ENCODE assay signal across 12 cellular contexts in the genomic region with DNA sequence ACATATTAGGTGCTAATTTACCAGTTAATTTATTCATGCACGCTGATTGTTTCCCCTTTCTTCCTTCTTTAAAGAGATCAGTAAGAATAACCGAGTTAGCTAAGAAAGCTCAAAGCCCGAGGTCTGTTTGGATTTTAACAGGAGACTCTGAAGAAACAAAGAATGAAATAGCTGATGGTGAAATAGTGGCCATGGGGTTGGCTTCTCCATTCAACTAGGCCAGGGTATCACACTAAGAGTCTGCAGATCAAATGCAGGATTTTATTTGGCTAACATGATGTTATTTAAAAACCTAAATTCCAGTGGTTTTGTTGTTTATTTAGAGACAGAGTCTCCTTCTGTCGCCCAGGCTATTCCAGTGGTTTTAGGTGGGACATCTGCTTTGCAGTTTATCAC.
A peak's percentile ranks its signal among the peaks of the same experiment; 100 is the strongest.
DNase-seq lines count a peak whose midpoint lies in the region; TF ChIP-seq lines count a peak whose summit lies in the region.
"Had no signal": no experiment of that assay in that cellular context is flagged by ENCODE, and none has a peak within 500 bp of the region (broad histone marks: within the 10 kb centered on the region; RNA-seq: fewer than 3 reads in every experiment).

No MANE protein-coding gene starts in this region.

- H2BK120ac ChIP-seq in mesenchymal stem cell (ENCODE audit: low read depth, low read length): no peak overlapping the region
- H2BK120ac ChIP-seq in trophoblast cell (ENCODE audit: insufficient read depth, low read length, poor library complexity): no peak overlapping the region

- H3K79me1 ChIP-seq in mesenchymal stem cell (replicated peaks; ENCODE audit: low read length, poor library complexity, severe bottlenecking) (no peaks in the 10 kb centered on the region), trophoblast cell (ENCODE audit: low read length) (no peaks in the 10 kb centered on the region)

- H3K4me2 ChIP-seq in mesenchymal stem cell (ENCODE audit: low read length, poor library complexity, severe bottlenecking) (no peak overlapping the region), trophoblast cell (ENCODE audit: low read length) (no peak overlapping the region)

- peak overlapping the region; percentile 42 to 64 for H3K27ac ChIP-seq in right atrium auricular region
- H3K27ac ChIP-seq in mesenchymal stem cell (ENCODE audit: low read length, poor library complexity, severe bottlenecking): no peak overlapping the region
- no peak overlapping the region for H3K27ac ChIP-seq in trophoblast cell (ENCODE audit: low read depth, low read length)
- H3K27ac ChIP-seq in testis: no peak overlapping the region
- H3K27ac ChIP-seq: SK-N-MC had no signal

- H3K23ac ChIP-seq in mesenchymal stem cell (ENCODE audit: low read length in 2 of 2): no peak overlapping the region
- no peak overlapping the region for H3K23ac ChIP-seq in trophoblast cell (ENCODE audit: low read length)

- H3K27me3 ChIP-seq in right atrium auricular region: no peaks in the 10 kb centered on the region
- H3K27me3 ChIP-seq in mesenchymal stem cell (ENCODE audit: control insufficient read depth in 1 of 2, insufficient read depth in 1 of 2, low read length in 2 of 2): peaks cover 0 to 7% of the 10 kb centered on the region in 2 experiments
- no peaks in the 10 kb centered on the region for H3K27me3 ChIP-seq in trophoblast cell (ENCODE audit: insufficient read depth, low read length)
- H3K27me3 ChIP-seq in testis: no peaks in the 10 kb centered on the region

- peaks cover 0 to 40% of the 10 kb centered on the region in 2 donors for H3K4me1 ChIP-seq in right atrium auricular region
- H3K4me1 ChIP-seq in mesenchymal stem cell (ENCODE audit: control insufficient read depth, insufficient read depth, low read depth, low read length): peaks cover 7% of the 10 kb centered on the region
- H3K4me1 ChIP-seq in trophoblast cell (ENCODE audit: control insufficient read depth in 1 of 2, insufficient read depth in 2 of 2, low read length in 2 of 2): peaks cover 0 to 2% of the 10 kb centered on the region in 2 experiments
- peaks cover 8% of the 10 kb centered on the region for H3K4me1 ChIP-seq in testis

- intact Hi-C loops in cardiac septum (cut with DNase I): loop anchor here (1.0 to 5.0 kb wide), 4 partner anchors 40 to 560 kb away; no protein-coding TSS in a partner anchor
- intact Hi-C loops in testis (cut with DNase I; ENCODE audit: low total_unique reads): no loop called here

- peak overlapping the region in 4 of 5 experiments; percentile 21 to 44 (median 34) for H3K27ac Mint-ChIP-seq in brain
- H3K27ac Mint-ChIP-seq: activated CD4-positive, alpha-beta memory T cell treated with anti-CD3 and anti-CD28 coated beads, Interleukin-2, amount 10 ng/mL, durations not matched to agents 7 days and 5 days; stimulated activated naive CD8-positive, alpha-beta T cell treated with anti-CD3 and anti-CD28 coated beads, Interleukin-15, Interleukin-2, amounts not matched to agents 100 ng/mL and 50 ng/mL, for 24 hours had no signal

- TF ChIP-seq CTCF in right atrium auricular region (IDR thresholded peaks at IDR 0.05) (no peak), brain (conservative IDR thresholded peaks at IDR 0.05) (no peak), testis (IDR thresholded peaks at IDR 0.05) (no peak)

- peaks cover 17% of the 10 kb centered on the region for H3K27me3 Mint-ChIP-seq in brain

- peaks cover 0 to 2% (median 0%) of the 10 kb centered on the region in 5 experiments for H3K9me3 Mint-ChIP-seq in brain
- H3K9me3 Mint-ChIP-seq: activated CD4-positive, alpha-beta memory T cell treated with anti-CD3 and anti-CD28 coated beads, Interleukin-2, amount 10 ng/mL, durations not matched to agents 7 days and 5 days; stimulated activated naive CD8-positive, alpha-beta T cell treated with anti-CD3 and anti-CD28 coated beads, Interleukin-15, Interleukin-2, amounts not matched to agents 100 ng/mL and 50 ng/mL, for 24 hours had no signal

- no peak overlapping the region for H2AFZ ChIP-seq in mesenchymal stem cell (ENCODE audit: low read depth, low read length)
- H2AFZ ChIP-seq in trophoblast cell (ENCODE audit: insufficient read depth, low read length, poor library complexity): no peak overlapping the region

- H3K79me2 ChIP-seq in trophoblast cell (ENCODE audit: control insufficient read depth, insufficient read depth, low read length, poor library complexity): no peaks in the 10 kb centered on the region

- H2BK5ac ChIP-seq in mesenchymal stem cell (ENCODE audit: low read depth, low read length, poor library complexity, severe bottlenecking) (no peak overlapping the region), trophoblast cell (ENCODE audit: low read depth, low read length, poor library complexity) (no peak overlapping the region)

- H3K4ac ChIP-seq in mesenchymal stem cell (ENCODE audit: low read depth in 1 of 2, low read length in 2 of 2) (no peak overlapping the region), trophoblast cell (ENCODE audit: low read depth, low read length) (no peak overlapping the region)

- H3K4me3 Mint-ChIP-seq in brain: no peak overlapping the region
- H3K4me3 Mint-ChIP-seq: activated CD4-positive, alpha-beta memory T cell treated with anti-CD3 and anti-CD28 coated beads, Interleukin-2, amount 10 ng/mL, durations not matched to agents 7 days and 5 days; stimulated activated naive CD8-positive, alpha-beta T cell treated with anti-CD3 and anti-CD28 coated beads, Interleukin-15, Interleukin-2, amounts not matched to agents 100 ng/mL and 50 ng/mL, for 24 hours had no signal

- H3K36me3 ChIP-seq in right atrium auricular region: no peaks in the 10 kb centered on the region
- no peaks in the 10 kb centered on the region for H3K36me3 ChIP-seq in mesenchymal stem cell (ENCODE audit: control insufficient read depth in 1 of 2, insufficient read depth in 2 of 2, low read depth in 1 of 2, low read length in 2 of 2)
- H3K36me3 ChIP-seq in trophoblast cell (ENCODE audit: control insufficient read depth in 1 of 2, insufficient read depth in 2 of 2, low read length in 2 of 2): no peaks in the 10 kb centered on the region
- no peaks in the 10 kb centered on the region for H3K36me3 ChIP-seq in testis (ENCODE audit: low read depth, missing control alignments)

- H2AK5ac ChIP-seq in mesenchymal stem cell (ENCODE audit: low read length, severe bottlenecking) (no peak overlapping the region), trophoblast cell (ENCODE audit: low read length) (no peak overlapping the region)

- no peak overlapping the region for H4K91ac ChIP-seq in mesenchymal stem cell (ENCODE audit: low read length)
- H4K91ac ChIP-seq in trophoblast cell (ENCODE audit: low read depth, low read length): no peak overlapping the region

- no peak overlapping the region for H3K4me3 ChIP-seq in right atrium auricular region
- H3K4me3 ChIP-seq in mesenchymal stem cell (ENCODE audit: insufficient read depth in 1 of 2, low read depth in 1 of 2, low read length in 2 of 2): no peak overlapping the region
- H3K4me3 ChIP-seq in trophoblast cell (ENCODE audit: low read depth, low read length): no peak overlapping the region
- H3K4me3 ChIP-seq in testis: no peak overlapping the region
- H3K4me3 ChIP-seq: SK-N-MC had no signal

- H3K18ac ChIP-seq in mesenchymal stem cell (ENCODE audit: low read depth in 1 of 2, low read length in 2 of 2) (no peak overlapping the region), trophoblast cell (ENCODE audit: low read length) (no peak overlapping the region)

- H3K4me1 Mint-ChIP-seq in brain: peaks cover 27% of the 10 kb centered on the region

- TF ChIP-seq POLR2A in testis (IDR thresholded peaks at IDR 0.05): no peak

- no peaks in the 10 kb centered on the region for H3K36me3 Mint-ChIP-seq in brain
- H3K36me3 Mint-ChIP-seq: CD14-positive monocyte had no signal

- no peak overlapping the region for H4K8ac ChIP-seq in mesenchymal stem cell (ENCODE audit: low read length)
- no peak overlapping the region for H4K8ac ChIP-seq in trophoblast cell (ENCODE audit: low read depth, low read length)

- H3K9ac ChIP-seq in mesenchymal stem cell (ENCODE audit: low read length) (peak overlapping the region; percentile 53), trophoblast cell (ENCODE audit: low read length) (no peak overlapping the region)

- 67% methylated on average over 3 of the region's 4 CpGs for WGBS in mesenchymal stem cell
- WGBS in trophoblast cell (ENCODE audit: extremely low coverage, insufficient coverage, insufficient read length): no CpG with 5 or more reads among the region's 4 CpGs
- WGBS in testis, 2 donors: 85% methylated on average over 4 of the region's 4 CpGs

- no peak for DNase-seq in right atrium auricular region (ENCODE audit: low spot score)
- no peak for DNase-seq in cardiac septum (ENCODE audit: low spot score)
- peak; percentile 26 for DNase-seq in mesenchymal stem cell
- DNase-seq in trophoblast cell: no peak
- no peak for DNase-seq in NCI-H2107 (lab: John Stamatoyannopoulos, UW)
- no peak for DNase-seq in testis
- no peak for DNase-seq in stimulated activated CD8-positive, alpha-beta memory T cell treated with anti-CD3 and anti-CD28 coated beads, Interleukin-4, amount 100 ng/mL, for 48 hours

- H3K9me3 ChIP-seq in right atrium auricular region (no peaks in the 10 kb centered on the region), mesenchymal stem cell (ENCODE audit: control insufficient read depth, low read length) (no peaks in the 10 kb centered on the region), trophoblast cell (ENCODE audit: insufficient read depth, low read depth, low read length) (no peaks in the 10 kb centered on the region), testis (no peaks in the 10 kb centered on the region)

- H3K14ac ChIP-seq in mesenchymal stem cell (ENCODE audit: low read length in 2 of 2) (no peak overlapping the region), trophoblast cell (ENCODE audit: low read length) (no peak overlapping the region)

- no peak overlapping the region for H2BK15ac ChIP-seq in mesenchymal stem cell (ENCODE audit: low read depth, poor library complexity, severe bottlenecking)

- H2BK12ac ChIP-seq in mesenchymal stem cell (ENCODE audit: low read length in 2 of 2) (no peak overlapping the region), trophoblast cell (ENCODE audit: low read length) (no peak overlapping the region)

- no peak overlapping the region for H4K12ac ChIP-seq in trophoblast cell (ENCODE audit: low read depth, low read length)

Comparison
In these comparisons a context has a peak if more than half of its experiments do, and no peak if none do; other contexts are left out.
1. H3K27ac ChIP-seq: peak in right atrium auricular region (2 of 2); none in mesenchymal stem cell (single experiment), trophoblast cell (single experiment) and testis (0 of 2).